17 cellular contexts compared by ENCODE assay signal in genomic region chr15:101491739-101492640, GRCh38. TPM values are rescaled to one million over a fixed set of nuclear protein-coding genes. Genes with fewer than 3 reads are reported as not detected.
DNase-seq lines count a peak whose midpoint lies in the region; TF ChIP-seq lines count a peak whose summit lies in the region.
"Had no signal": no experiment of that assay in that cellular context is flagged by ENCODE, and none has a peak within 500 bp of the region (broad histone marks: within the 10 kb centered on the region; RNA-seq: fewer than 3 reads in every experiment).

No MANE protein-coding gene starts in this region.

- no peak overlapping the region for H3K27ac Mint-ChIP-seq in Caco-2 (ENCODE audit: unreplicated experiment)
- H3K27ac Mint-ChIP-seq: CD4-positive, CD25-positive, alpha-beta regulatory T cell had no signal

- peaks cover 3% of the 10 kb centered on the region for H3K27me3 Mint-ChIP-seq in Caco-2 (ENCODE audit: insufficient read depth, unreplicated experiment)

- no peak overlapping the region for H3K4me3 ChIP-seq in Caco-2 (ENCODE audit: low read depth, low read length)
- H3K4me3 ChIP-seq in coronary artery, result no peak overlapping the region
- H3K4me3 ChIP-seq: GM23248, PC-9 had no signal

- intact Hi-C loops in Caco-2 (cut with micrococcal nuclease; ENCODE audit: unreplicated experiment), result loop anchor here (5.0 kb wide), 1 partner anchor 195 kb away; the partner anchor contains the start of gene SNRPA1

- peaks cover 35% of the 10 kb centered on the region for H3K36me3 Mint-ChIP-seq in Caco-2 (ENCODE audit: insufficient read depth, unreplicated experiment)
- H3K36me3 Mint-ChIP-seq: CD4-positive, CD25-positive, alpha-beta regulatory T cell had no signal

- BruUV-seq in Caco-2 (replicated peaks; lab: Mats Ljungman, UMichigan), result TSS peak; percentile 25

- peaks cover 11% of the 10 kb centered on the region for H3K4me1 Mint-ChIP-seq in Caco-2 (ENCODE audit: low read depth, unreplicated experiment)

- no peaks in the 10 kb centered on the region for H3K27me3 ChIP-seq in Caco-2 (replicated peaks; ENCODE audit: control insufficient read depth, insufficient read depth, low read length)

- no peaks in the 10 kb centered on the region; the same call in 1 of the 2 replicates for H3K9me3 ChIP-seq in Caco-2

- H3K27ac ChIP-seq in coronary artery (no peak overlapping the region), substantia nigra (ENCODE audit: low read depth, low read length, poor library complexity, severe bottlenecking) (peak overlapping the region; percentile 80)
- H3K27ac ChIP-seq: GM23248, PC-9 had no signal

- CTCF ChIA-PET in Caco-2 (lab: Charles Lee) (no interaction called here), HEK293T (lab: Yijun Ruan, JAX) (interaction anchor here (0.6 to 0.9 kb wide), 2 partner anchors 150 to 215 kb away, joined by 3 to 4 read pairs; no protein-coding TSS in a partner anchor)

- POLR2A ChIA-PET in Caco-2 (lab: Charles Lee), result no interaction called here
- POLR2A ChIA-PET in HEK293T (lab: Yijun Ruan, JAX), result interaction anchor here (1.0 kb wide), 1 partner anchor 9 kb away, joined by 3 read pairs; no protein-coding TSS in a partner anchor

- H3K4me1 ChIP-seq in Caco-2, result peaks cover under 1% of the 10 kb centered on the region; the same call in 1 of the 2 replicates

- TF ChIP-seq CTCF in Caco-2 (IDR thresholded peaks at IDR 0.05; ENCODE audit: insufficient read depth in 1 of 2, low read depth in 1 of 2, low read length in 1 of 2, severe bottlenecking in 1 of 2, unreplicated experiment in 1 of 2) (no peak), coronary artery (IDR thresholded peaks at IDR 0.05) (no peak)

- no peak for DNase-seq in Caco-2
- DNase-seq in HEK293T (ENCODE audit: extremely low spot score), result peak; percentile 48
- peak; percentile 38 for DNase-seq in coronary artery (ENCODE audit: low spot score)
- DNase-seq in substantia nigra (lab: John Stamatoyannopoulos, UW), result no peak
- DNase-seq in NCI-H774 (lab: John Stamatoyannopoulos, UW), result no peak
- DNase-seq in NOMO-1 treated with DMSO at 0.1 percent for 48 hours (lab: John Stamatoyannopoulos, UW; ENCODE audit: unreplicated experiment), result no peak
- DNase-seq in SK-N-DZ (ENCODE audit: low spot score), result no peak
- DNase-seq: ACHN; Calu3; CD4-positive, CD25-positive, alpha-beta regulatory T cell; DMS79; NCI-H1436; NCI-H2081; NCI-H524; PC-9; Right ventricle myocardium superior had no signal

- H3K36me3 ChIP-seq in Caco-2 (ENCODE audit: control insufficient read depth, insufficient read depth, low read length), result no peaks in the 10 kb centered on the region

- peak overlapping the region; percentile 4 for H3K4me3 Mint-ChIP-seq in Caco-2 (ENCODE audit: unreplicated experiment)
- H3K4me3 Mint-ChIP-seq: CD4-positive, CD25-positive, alpha-beta regulatory T cell had no signal

- H3K9me3 Mint-ChIP-seq in Caco-2 (ENCODE audit: unreplicated experiment), result peaks cover 9% of the 10 kb centered on the region

TF ChIP-seq in HEK293T, 16 proteins besides CTCF, POLR2A, EP300 and RAD21:
- TF ChIP-seq PKNOX1 (IDR thresholded peaks at IDR 0.05) (no peak), ELF4 (IDR thresholded peaks at IDR 0.05) (no peak), ZNF384 (IDR thresholded peaks at IDR 0.05) (no peak), SP1 (IDR thresholded peaks at IDR 0.05) (no peak), L3MBTL2 (conservative IDR thresholded peaks at IDR 0.05) (no peak; the same call in 1 of the 2 replicates), NFRKB (IDR thresholded peaks at IDR 0.05) (no peak), FOXA1 (IDR thresholded peaks at IDR 0.05) (no peak), BHLHE40 (IDR thresholded peaks at IDR 0.05; ENCODE audit: borderline replicate concordance) (no peak), ARNT (IDR thresholded peaks at IDR 0.05) (no peak)

RNA-seq across cellular contexts. Expression of gene PCSK6, which starts 2.5 kb away (rescaled TPM):
- total RNA-seq in Caco-2 (2022), result 69.5 and 70.6 TPM in 2 replicates
- not detected in 2 replicates for polyA plus RNA-seq in SK-N-DZ (2014; cell fraction: cytosol; rRNA removed)
- polyA plus RNA-seq in SK-N-DZ (2014; cell fraction: nucleus; rRNA removed), result not detected in 2 replicates
- total RNA-seq: GM23248 had no signal

Comparison
In these comparisons a context has a peak if more than half of its experiments do, and no peak if none do; other contexts are left out.
1. DNase-seq: peak in HEK293T (single experiment) and coronary artery (single experiment); none in Caco-2 (0 of 2), substantia nigra (0 of 49), NCI-H774 (single experiment), NOMO-1 treated with DMSO at 0.1 percent for 48 hours (single experiment) and SK-N-DZ (single experiment).